Comparison of ENCODE assay signal across 23 cellular contexts in the genomic region with DNA sequence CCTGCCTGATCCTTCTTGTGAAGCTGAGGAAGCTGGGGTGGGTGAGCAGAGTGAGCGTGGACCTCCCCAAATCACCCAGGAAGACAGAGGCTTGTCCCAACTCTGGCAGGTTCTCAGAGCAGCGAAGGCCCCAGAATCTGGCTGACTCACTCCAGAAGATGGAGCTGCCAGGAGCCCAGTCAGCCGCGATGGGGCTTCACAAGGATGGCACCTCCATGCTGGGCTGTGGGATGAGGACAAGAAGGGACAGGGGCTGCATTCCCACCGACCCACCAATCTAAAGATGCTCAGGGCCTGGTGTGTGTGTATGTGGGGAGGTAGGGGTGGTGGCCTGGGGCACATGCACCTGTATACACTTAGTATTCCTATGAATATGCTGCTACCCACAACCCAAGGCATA.
"Had no signal": no experiment of that assay in that cellular context is flagged by ENCODE, and none has a peak within 500 bp of the region (broad histone marks: within the 10 kb centered on the region; RNA-seq: fewer than 3 reads in every experiment).

No MANE protein-coding gene starts in this region.

- ATAC-seq: effector memory CD8-positive, alpha-beta T cell; gastrocnemius medialis; left ventricle myocardium superior; lower lobe of right lung; right cardiac atrium; stimulated activated naive B cell treated with anti-CD40 and anti-IgM and Interleukin-4, amounts not matched to agents 10 μg/mL and 1 μg/mL and 100 μg/mL, for 72 hours had no signal

- H3K27me3 ChIP-seq: colonic mucosa, gastrocnemius medialis, sigmoid colon, spleen, suprapubic skin, transverse colon had no signal

- H3K4me1 ChIP-seq: colonic mucosa, gastrocnemius medialis, lower lobe of right lung, psoas muscle, sigmoid colon, spleen, suprapubic skin, transverse colon had no signal

- H3K36me3 ChIP-seq: colonic mucosa, gastrocnemius medialis, lower lobe of right lung, sigmoid colon, spleen, suprapubic skin, transverse colon had no signal

- H3K4me1 Mint-ChIP-seq: central memory CD8-positive, alpha-beta T cell; memory B cell; naive B cell; stimulated activated naive B cell treated with anti-CD40 and anti-IgM and Interleukin-4, amounts not matched to agents 10 μg/mL and 1 μg/mL and 100 μg/mL, for 72 hours had no signal

- H3K27ac Mint-ChIP-seq: dendritic cell treated with granulocyte-macrophage colony-stimulating factor and Interleukin-4, amounts not matched to agents 40 ng/mL and 50 ng/mL, for 4 days; effector memory CD8-positive, alpha-beta T cell; memory B cell; naive B cell; nephron progenitor cell; stimulated activated naive B cell treated with anti-CD40 and anti-IgM and Interleukin-4, amounts not matched to agents 10 μg/mL and 1 μg/mL and 100 μg/mL, for 72 hours; stimulated activated naive CD8-positive, alpha-beta T cell treated with anti-CD3 and anti-CD28 coated beads, Interleukin-15, Interleukin-2, amounts not matched to agents 100 ng/mL and 50 ng/mL, for 24 hours had no signal

- H3K4me3 Mint-ChIP-seq: central memory CD8-positive, alpha-beta T cell; dendritic cell treated with granulocyte-macrophage colony-stimulating factor and Interleukin-4, amounts not matched to agents 40 ng/mL and 50 ng/mL, for 4 days; effector memory CD8-positive, alpha-beta T cell; memory B cell; naive B cell; nephron progenitor cell; stimulated activated naive B cell treated with anti-CD40 and anti-IgM and Interleukin-4, amounts not matched to agents 10 μg/mL and 1 μg/mL and 100 μg/mL, for 72 hours; stimulated activated naive CD8-positive, alpha-beta T cell treated with anti-CD3 and anti-CD28 coated beads, Interleukin-15, Interleukin-2, amounts not matched to agents 100 ng/mL and 50 ng/mL, for 24 hours had no signal

- H3K9me3 ChIP-seq: colonic mucosa, gastrocnemius medialis, lower lobe of right lung, psoas muscle, sigmoid colon, spleen, suprapubic skin, transverse colon had no signal

- FAIRE-seq: endometrium, keratinocyte had no signal

- H3K9me3 Mint-ChIP-seq: central memory CD8-positive, alpha-beta T cell; dendritic cell treated with granulocyte-macrophage colony-stimulating factor and Interleukin-4, amounts not matched to agents 40 ng/mL and 50 ng/mL, for 4 days; effector memory CD8-positive, alpha-beta T cell; memory B cell; naive B cell; nephron progenitor cell; stimulated activated naive B cell treated with anti-CD40 and anti-IgM and Interleukin-4, amounts not matched to agents 10 μg/mL and 1 μg/mL and 100 μg/mL, for 72 hours; stimulated activated naive CD8-positive, alpha-beta T cell treated with anti-CD3 and anti-CD28 coated beads, Interleukin-15, Interleukin-2, amounts not matched to agents 100 ng/mL and 50 ng/mL, for 24 hours had no signal

- H3K36me3 Mint-ChIP-seq: memory B cell; naive B cell; stimulated activated naive B cell treated with anti-CD40 and anti-IgM and Interleukin-4, amounts not matched to agents 10 μg/mL and 1 μg/mL and 100 μg/mL, for 72 hours had no signal

- H3K27me3 Mint-ChIP-seq: central memory CD8-positive, alpha-beta T cell had no signal

- DNase-seq: colonic mucosa; effector memory CD8-positive, alpha-beta T cell; erythroblast; foreskin fibroblast; gastrocnemius medialis; left ventricle myocardium superior; lower lobe of right lung; naive B cell; nephron progenitor cell; psoas muscle; right cardiac atrium; sigmoid colon; spleen; stimulated activated CD4-positive, alpha-beta T cell treated with anti-CD3 and anti-CD28 coated beads, Interleukin-4, amount 100 ng/mL, for 4 hours; stimulated activated naive B cell treated with anti-CD40 and anti-IgM and Interleukin-4, amounts not matched to agents 10 μg/mL and 1 μg/mL and 100 μg/mL, for 72 hours; transverse colon had no signal

- H3K27ac ChIP-seq: colonic mucosa, gastrocnemius medialis, lower lobe of right lung, psoas muscle, sigmoid colon, spleen, suprapubic skin, transverse colon had no signal

- H3K4me3 ChIP-seq: colonic mucosa, gastrocnemius medialis, lower lobe of right lung, psoas muscle, sigmoid colon, spleen, suprapubic skin, transverse colon had no signal
